In genomic region chr1:113219377-113219776, GRCh38 we compare ENCODE assay signal across 16 cellular contexts.
A peak's percentile ranks its signal among the peaks of the same experiment; 100 is the strongest.
DNase-seq lines count a peak whose midpoint lies in the region; ATAC-seq and TF ChIP-seq lines count a peak whose summit lies in the region.
"Had no signal": no experiment of that assay in that cellular context is flagged by ENCODE, and none has a peak within 500 bp of the region (broad histone marks: within the 10 kb centered on the region; RNA-seq: fewer than 3 reads in every experiment).

No MANE protein-coding gene starts in this region.

- peak; percentile 15 for DNase-seq in activated CD4-positive, alpha-beta T cell treated with anti-CD3 and anti-CD28 coated beads for 36 hours
- no peak for DNase-seq in activated CD4-positive, alpha-beta T cell treated with anti-CD3 and anti-CD28 coated beads, Interleukin-2, amount 10 ng/mL, durations not matched to agents 24 days and 14 days
- DNase-seq in NAMALWA (ENCODE audit: low spot score) (peak; percentile 18), endodermal cell (peak; percentile 83), psoas muscle (no peak)
- DNase-seq in stimulated activated naive CD4-positive, alpha-beta T cell (lab: John Stamatoyannopoulos, UW): no peak
- no peak for DNase-seq in activated naive CD8-positive, alpha-beta T cell treated with anti-CD3 and anti-CD28 coated beads, Interleukin-2, amount 50 U/mL, for 24 hours
- DNase-seq: activated CD4-positive, alpha-beta T cell treated with anti-CD3 and anti-CD28 coated beads, Interleukin-2, amount 50 U/mL, for 1 hour; activated naive CD4-positive, alpha-beta T cell treated with anti-CD3 and anti-CD28 coated beads, Interleukin-2, amount 50 U/mL, for 16 hours; effector CD8-positive, alpha-beta T cell; immature natural killer cell; NCI-H1930; RPMI8226; stimulated activated CD4-positive, alpha-beta T cell treated with anti-CD3 and anti-CD28 coated beads, Interleukin-2, amount 100 ng/mL, for 24 hours had no signal

- H3K4me3 Mint-ChIP-seq in activated CD4-positive, alpha-beta T cell treated with anti-CD3 and anti-CD28 coated beads for 36 hours: no peak overlapping the region
- H3K4me3 Mint-ChIP-seq in activated CD4-positive, alpha-beta T cell treated with anti-CD3 and anti-CD28 coated beads, Interleukin-2, amount 10 ng/mL, durations not matched to agents 24 days and 14 days: no peak overlapping the region
- no peak overlapping the region for H3K4me3 Mint-ChIP-seq in endodermal cell
- H3K4me3 Mint-ChIP-seq in activated naive CD8-positive, alpha-beta T cell treated with anti-CD3 and anti-CD28 coated beads, Interleukin-2, amount 50 U/mL, for 24 hours: no peak overlapping the region
- H3K4me3 Mint-ChIP-seq: immature natural killer cell had no signal

- H3K9me3 ChIP-seq in endodermal cell (ENCODE audit: control insufficient read depth, low read length) (peaks cover 23% of the 10 kb centered on the region), psoas muscle (no peaks in the 10 kb centered on the region)
- H3K9me3 ChIP-seq: neutrophil had no signal

- TF ChIP-seq CTCF in endodermal cell (conservative IDR thresholded peaks at IDR 0.05) (peak; percentile 79), psoas muscle (IDR thresholded peaks at IDR 0.05) (peak; percentile 7)

- POLR2A ChIA-PET in activated CD4-positive, alpha-beta T cell treated with anti-CD3 and anti-CD28 coated beads for 36 hours (lab: Charles Lee): no interaction called here

- no peak for ATAC-seq in activated CD4-positive, alpha-beta T cell treated with anti-CD3 and anti-CD28 coated beads for 36 hours
- no peak for ATAC-seq in psoas muscle
- ATAC-seq in GM18873 (IDR thresholded peaks at IDR 0.05; ENCODE audit: low FRiP score, unreplicated experiment): no peak
- no peak for ATAC-seq in activated naive CD8-positive, alpha-beta T cell treated with anti-CD3 and anti-CD28 coated beads, Interleukin-2, amount 50 U/mL, for 24 hours

- 76 to 77% methylated on average over 2 of the region's 2 CpGs for WGBS in endodermal cell (ENCODE audit: insufficient coverage in 1 of 2, insufficient read length in 1 of 2), 2 experiments
- WGBS in psoas muscle, 3 donors: 32 to 54% (median 51%) methylated on average over 2 of the region's 2 CpGs

- H3K27ac ChIP-seq in endodermal cell (ENCODE audit: low read depth, low read length) (no peak overlapping the region), psoas muscle (no peak overlapping the region)
- H3K27ac ChIP-seq: neutrophil had no signal

- no peaks in the 10 kb centered on the region for H3K27me3 Mint-ChIP-seq in activated CD4-positive, alpha-beta T cell treated with anti-CD3 and anti-CD28 coated beads for 36 hours
- H3K27me3 Mint-ChIP-seq in activated CD4-positive, alpha-beta T cell treated with anti-CD3 and anti-CD28 coated beads, Interleukin-2, amount 10 ng/mL, durations not matched to agents 24 days and 14 days: no peaks in the 10 kb centered on the region
- no peaks in the 10 kb centered on the region for H3K27me3 Mint-ChIP-seq in endodermal cell (ENCODE audit: insufficient read depth)
- peaks cover 2% of the 10 kb centered on the region for H3K27me3 Mint-ChIP-seq in activated naive CD8-positive, alpha-beta T cell treated with anti-CD3 and anti-CD28 coated beads, Interleukin-2, amount 50 U/mL, for 24 hours

- H3K9ac ChIP-seq in endodermal cell (ENCODE audit: extremely low read depth, low read length, poor library complexity, severe bottlenecking): no peak overlapping the region

- no peaks in the 10 kb centered on the region for H3K27me3 ChIP-seq in endodermal cell (ENCODE audit: control insufficient read depth, insufficient read depth, low read length, poor library complexity, severe bottlenecking)
- no peaks in the 10 kb centered on the region for H3K27me3 ChIP-seq in psoas muscle (ENCODE audit: insufficient read depth in 3 of 3, low read length in 2 of 3)
- H3K27me3 ChIP-seq: neutrophil had no signal

- H3K27ac Mint-ChIP-seq in activated CD4-positive, alpha-beta T cell treated with anti-CD3 and anti-CD28 coated beads for 36 hours: no peak overlapping the region
- H3K27ac Mint-ChIP-seq in activated CD4-positive, alpha-beta T cell treated with anti-CD3 and anti-CD28 coated beads, Interleukin-2, amount 10 ng/mL, durations not matched to agents 24 days and 14 days: no peak overlapping the region
- no peak overlapping the region for H3K27ac Mint-ChIP-seq in endodermal cell
- no peak overlapping the region for H3K27ac Mint-ChIP-seq in activated naive CD8-positive, alpha-beta T cell treated with anti-CD3 and anti-CD28 coated beads, Interleukin-2, amount 50 U/mL, for 24 hours
- H3K27ac Mint-ChIP-seq: immature natural killer cell had no signal

- H3K4me1 ChIP-seq in endodermal cell (ENCODE audit: control insufficient read depth, insufficient read depth, low read length) (peaks cover 31% of the 10 kb centered on the region), psoas muscle (no peaks in the 10 kb centered on the region)

- intact Hi-C loops in activated CD4-positive, alpha-beta T cell treated with anti-CD3 and anti-CD28 coated beads for 36 hours (cut with DNase I, micrococcal nuclease): no loop called here
- intact Hi-C loops in activated CD4-positive, alpha-beta T cell treated with anti-CD3 and anti-CD28 coated beads, Interleukin-2, amount 10 ng/mL, durations not matched to agents 24 days and 14 days (cut with micrococcal nuclease): no loop called here
- intact Hi-C loops in psoas muscle (cut with DNase I): no loop called here

- H3K36me3 ChIP-seq in endodermal cell (ENCODE audit: control insufficient read depth, insufficient read depth, low read length) (no peaks in the 10 kb centered on the region), psoas muscle (ENCODE audit: insufficient read depth in 1 of 2, low read depth in 1 of 2) (no peaks in the 10 kb centered on the region)
- H3K36me3 ChIP-seq: neutrophil had no signal

- no peaks in the 10 kb centered on the region for H3K4me1 Mint-ChIP-seq in activated CD4-positive, alpha-beta T cell treated with anti-CD3 and anti-CD28 coated beads for 36 hours
- no peaks in the 10 kb centered on the region for H3K4me1 Mint-ChIP-seq in activated CD4-positive, alpha-beta T cell treated with anti-CD3 and anti-CD28 coated beads, Interleukin-2, amount 10 ng/mL, durations not matched to agents 24 days and 14 days
- peaks cover 57% of the 10 kb centered on the region for H3K4me1 Mint-ChIP-seq in endodermal cell
- H3K4me1 Mint-ChIP-seq in activated naive CD8-positive, alpha-beta T cell treated with anti-CD3 and anti-CD28 coated beads, Interleukin-2, amount 50 U/mL, for 24 hours: no peaks in the 10 kb centered on the region

- H3K36me3 Mint-ChIP-seq in activated CD4-positive, alpha-beta T cell treated with anti-CD3 and anti-CD28 coated beads for 36 hours (ENCODE audit: low read depth): no peaks in the 10 kb centered on the region
- no peaks in the 10 kb centered on the region for H3K36me3 Mint-ChIP-seq in activated CD4-positive, alpha-beta T cell treated with anti-CD3 and anti-CD28 coated beads, Interleukin-2, amount 10 ng/mL, durations not matched to agents 24 days and 14 days (ENCODE audit: low read depth)
- peaks cover 11% of the 10 kb centered on the region for H3K36me3 Mint-ChIP-seq in endodermal cell (ENCODE audit: low read depth)
- no peaks in the 10 kb centered on the region for H3K36me3 Mint-ChIP-seq in activated naive CD8-positive, alpha-beta T cell treated with anti-CD3 and anti-CD28 coated beads, Interleukin-2, amount 50 U/mL, for 24 hours (ENCODE audit: low read depth)
- H3K36me3 Mint-ChIP-seq: immature natural killer cell had no signal

- H3K4me3 ChIP-seq in endodermal cell (ENCODE audit: low read length) (no peak overlapping the region), psoas muscle (no peak overlapping the region)

- peaks cover 8% of the 10 kb centered on the region for H3K9me3 Mint-ChIP-seq in activated CD4-positive, alpha-beta T cell treated with anti-CD3 and anti-CD28 coated beads for 36 hours (ENCODE audit: low read depth)
- H3K9me3 Mint-ChIP-seq in activated CD4-positive, alpha-beta T cell treated with anti-CD3 and anti-CD28 coated beads, Interleukin-2, amount 10 ng/mL, durations not matched to agents 24 days and 14 days: no peaks in the 10 kb centered on the region
- peaks cover 19% of the 10 kb centered on the region for H3K9me3 Mint-ChIP-seq in endodermal cell
- peaks cover 8% of the 10 kb centered on the region for H3K9me3 Mint-ChIP-seq in activated naive CD8-positive, alpha-beta T cell treated with anti-CD3 and anti-CD28 coated beads, Interleukin-2, amount 50 U/mL, for 24 hours
- H3K9me3 Mint-ChIP-seq: immature natural killer cell had no signal

- CTCF ChIA-PET in activated CD4-positive, alpha-beta T cell treated with anti-CD3 and anti-CD28 coated beads for 36 hours (lab: Charles Lee): interaction anchor here (0.7 kb wide), 1 partner anchor 27 kb away, joined by 4 read pairs; no protein-coding TSS in a partner anchor

Comparison
In these comparisons a context has a peak if more than half of its experiments do, and no peak if none do; other contexts are left out.
1. DNase-seq: peak in activated CD4-positive, alpha-beta T cell treated with anti-CD3 and anti-CD28 coated beads for 36 hours (single experiment), NAMALWA (single experiment) and endodermal cell (single experiment); none in activated CD4-positive, alpha-beta T cell treated with anti-CD3 and anti-CD28 coated beads, Interleukin-2, amount 10 ng/mL, durations not matched to agents 24 days and 14 days (single experiment), psoas muscle (0 of 2), stimulated activated naive CD4-positive, alpha-beta T cell (0 of 6) and activated naive CD8-positive, alpha-beta T cell treated with anti-CD3 and anti-CD28 coated beads, Interleukin-2, amount 50 U/mL, for 24 hours (single experiment).